Comparison of ENCODE assay signal across 11 cellular contexts in genomic region chr5:132815454-132815853, GRCh38. TPM values are rescaled to one million over a fixed set of nuclear protein-coding genes. Genes with fewer than 3 reads are reported as not detected.
DNase-seq lines count a peak whose midpoint lies in the region; ATAC-seq and FAIRE-seq lines count a peak whose summit lies in the region.
"Had no signal": no experiment of that assay in that cellular context is flagged by ENCODE, and none has a peak within 500 bp of the region (broad histone marks: within the 10 kb centered on the region; RNA-seq: fewer than 3 reads in every experiment).

No MANE protein-coding gene starts in this region.

- no peak overlapping the region for H3K27ac Mint-ChIP-seq in activated naive CD4-positive, alpha-beta T cell treated with anti-CD3 and anti-CD28 coated beads for 36 hours
- H3K27ac Mint-ChIP-seq in activated T-helper 2 cell treated with anti-CD3 and anti-CD28 coated beads, Interferon-gamma antibody, Interleukin-2, Interleukin-4, amounts not matched to agents 10 μg/mL and 5 μg/mL and 100 μg/mL, durations not matched to agents 14 hours and 24 hours and 36 hours = no peak overlapping the region

- H3K4me3 Mint-ChIP-seq in activated naive CD4-positive, alpha-beta T cell treated with anti-CD3 and anti-CD28 coated beads for 36 hours = peak overlapping the region; percentile 34
- H3K4me3 Mint-ChIP-seq in activated T-helper 2 cell treated with anti-CD3 and anti-CD28 coated beads, Interferon-gamma antibody, Interleukin-2, Interleukin-4, amounts not matched to agents 10 μg/mL and 5 μg/mL and 100 μg/mL, durations not matched to agents 14 hours and 24 hours and 36 hours (ENCODE audit: low read depth) = peak overlapping the region; percentile 49

- peaks cover 37% of the 10 kb centered on the region for H3K27me3 Mint-ChIP-seq in activated naive CD4-positive, alpha-beta T cell treated with anti-CD3 and anti-CD28 coated beads for 36 hours (ENCODE audit: low read depth)
- peaks cover 64% of the 10 kb centered on the region for H3K27me3 Mint-ChIP-seq in activated T-helper 2 cell treated with anti-CD3 and anti-CD28 coated beads, Interferon-gamma antibody, Interleukin-2, Interleukin-4, amounts not matched to agents 10 μg/mL and 5 μg/mL and 100 μg/mL, durations not matched to agents 14 hours and 24 hours and 36 hours (ENCODE audit: low read depth)

- no peak for DNase-seq in activated naive CD4-positive, alpha-beta T cell treated with anti-CD3 and anti-CD28 coated beads for 36 hours
- DNase-seq in activated naive CD4-positive, alpha-beta T cell treated with Interleukin-2 at 50 U/mL for 16 hours = no peak
- no peak for DNase-seq in activated T-helper 2 cell treated with anti-CD3 and anti-CD28 coated beads, Interferon-gamma antibody, Interleukin-2, Interleukin-4, amounts not matched to agents 10 μg/mL and 5 μg/mL and 100 μg/mL, durations not matched to agents 14 hours and 24 hours and 36 hours (ENCODE audit: low spot score)
- DNase-seq in frontal cortex (ENCODE audit: low spot score in 2 of 2) = no peak
- DNase-seq in NCI-H1105 treated with DMSO at 0.1 percent for 48 hours (lab: John Stamatoyannopoulos, UW) = no peak
- DNase-seq: uterus had no signal

- H3K27ac ChIP-seq in temporal lobe (ENCODE audit: low read depth, low read length) = peak overlapping the region; percentile 91
- H3K27ac ChIP-seq: uterus had no signal

- H3K9me3 Mint-ChIP-seq in activated naive CD4-positive, alpha-beta T cell treated with anti-CD3 and anti-CD28 coated beads for 36 hours = no peaks in the 10 kb centered on the region
- no peaks in the 10 kb centered on the region for H3K9me3 Mint-ChIP-seq in activated T-helper 2 cell treated with anti-CD3 and anti-CD28 coated beads, Interferon-gamma antibody, Interleukin-2, Interleukin-4, amounts not matched to agents 10 μg/mL and 5 μg/mL and 100 μg/mL, durations not matched to agents 14 hours and 24 hours and 36 hours

- H3K36me3 Mint-ChIP-seq in activated naive CD4-positive, alpha-beta T cell treated with anti-CD3 and anti-CD28 coated beads for 36 hours (ENCODE audit: low read depth) = no peaks in the 10 kb centered on the region
- no peaks in the 10 kb centered on the region for H3K36me3 Mint-ChIP-seq in activated T-helper 2 cell treated with anti-CD3 and anti-CD28 coated beads, Interferon-gamma antibody, Interleukin-2, Interleukin-4, amounts not matched to agents 10 μg/mL and 5 μg/mL and 100 μg/mL, durations not matched to agents 14 hours and 24 hours and 36 hours (ENCODE audit: low read depth)

- intact Hi-C loops in activated naive CD4-positive, alpha-beta T cell treated with anti-CD3 and anti-CD28 coated beads for 36 hours (cut with micrococcal nuclease) = no loop called here
- intact Hi-C loops in activated T-helper 2 cell treated with anti-CD3 and anti-CD28 coated beads, Interferon-gamma antibody, Interleukin-2, Interleukin-4, amounts not matched to agents 10 μg/mL and 5 μg/mL and 100 μg/mL, durations not matched to agents 14 hours and 24 hours and 36 hours (cut with micrococcal nuclease) = no loop called here

- FAIRE-seq in frontal cortex (lab: Jason Lieb, UNC) = peak; percentile 15

- ATAC-seq in GM21723 (IDR thresholded peaks at IDR 0.05; ENCODE audit: unreplicated experiment) (no peak), HG02571 (IDR thresholded peaks at IDR 0.05; ENCODE audit: unreplicated experiment) (no peak)
- ATAC-seq: esophagus mucosa, SK-N-SH treated with all-trans-retinoic acid at 6 μM for 48 hours had no signal

- H3K4me1 Mint-ChIP-seq in activated naive CD4-positive, alpha-beta T cell treated with anti-CD3 and anti-CD28 coated beads for 36 hours (ENCODE audit: low read depth) = peaks cover 20% of the 10 kb centered on the region
- H3K4me1 Mint-ChIP-seq in activated T-helper 2 cell treated with anti-CD3 and anti-CD28 coated beads, Interferon-gamma antibody, Interleukin-2, Interleukin-4, amounts not matched to agents 10 μg/mL and 5 μg/mL and 100 μg/mL, durations not matched to agents 14 hours and 24 hours and 36 hours (ENCODE audit: low read depth) = peaks cover 20% of the 10 kb centered on the region

- CTCF ChIA-PET in activated naive CD4-positive, alpha-beta T cell treated with anti-CD3 and anti-CD28 coated beads for 36 hours (lab: Charles Lee) = no interaction called here

RNA-seq across cellular contexts. Expression of gene SOWAHA, which starts 2.4 kb away (rescaled TPM):
- not detected for total RNA-seq in activated naive CD4-positive, alpha-beta T cell treated with anti-CD3 and anti-CD28 coated beads for 36 hours
- total RNA-seq in activated T-helper 2 cell treated with anti-CD3 and anti-CD28 coated beads, Interferon-gamma antibody, Interleukin-2, Interleukin-4, amounts not matched to agents 10 μg/mL and 5 μg/mL and 100 μg/mL, durations not matched to agents 14 hours and 24 hours and 36 hours = 0.28 and 0.32 TPM in 2 replicates
- total RNA-seq in frontal cortex (4.5 TPM), temporal lobe (4.7 TPM)

RNA-seq across cellular contexts. Expression of gene SHROOM1, which starts 15.0 kb away (rescaled TPM):
- total RNA-seq in activated naive CD4-positive, alpha-beta T cell treated with anti-CD3 and anti-CD28 coated beads for 36 hours = under 1 TPM; 0.21 to 0.64 TPM
- 7.7 and 9.3 TPM in 2 replicates for total RNA-seq in activated T-helper 2 cell treated with anti-CD3 and anti-CD28 coated beads, Interferon-gamma antibody, Interleukin-2, Interleukin-4, amounts not matched to agents 10 μg/mL and 5 μg/mL and 100 μg/mL, durations not matched to agents 14 hours and 24 hours and 36 hours
- total RNA-seq in frontal cortex (0.82 TPM), temporal lobe (2.2 TPM)

RNA-seq across cellular contexts. Expression of gene SEPTIN8, which starts 38.4 kb away (rescaled TPM):
- 10 to 100 TPM; 24.9 to 29.2 TPM for total RNA-seq in activated naive CD4-positive, alpha-beta T cell treated with anti-CD3 and anti-CD28 coated beads for 36 hours
- 34.9 and 35.9 TPM in 2 replicates for total RNA-seq in activated T-helper 2 cell treated with anti-CD3 and anti-CD28 coated beads, Interferon-gamma antibody, Interleukin-2, Interleukin-4, amounts not matched to agents 10 μg/mL and 5 μg/mL and 100 μg/mL, durations not matched to agents 14 hours and 24 hours and 36 hours
- 28.1 TPM for total RNA-seq in frontal cortex
- 27.3 TPM for total RNA-seq in temporal lobe

RNA-seq across cellular contexts. Expression of gene GDF9, which starts 50.8 kb away (rescaled TPM):
- total RNA-seq in activated naive CD4-positive, alpha-beta T cell treated with anti-CD3 and anti-CD28 coated beads for 36 hours = 1 to 10 TPM in 1 of 2 experiments, under 1 TPM in 1; 0.64 to 1.2 TPM
- total RNA-seq in activated T-helper 2 cell treated with anti-CD3 and anti-CD28 coated beads, Interferon-gamma antibody, Interleukin-2, Interleukin-4, amounts not matched to agents 10 μg/mL and 5 μg/mL and 100 μg/mL, durations not matched to agents 14 hours and 24 hours and 36 hours = 0.11 TPM in 1 of 2 replicates, not detected in the other
- total RNA-seq in frontal cortex = 1.2 TPM
- total RNA-seq in temporal lobe = 0.98 TPM

RNA-seq across cellular contexts. Expression of gene UQCRQ, which starts 51.0 kb away (rescaled TPM):
- total RNA-seq in activated naive CD4-positive, alpha-beta T cell treated with anti-CD3 and anti-CD28 coated beads for 36 hours = 100 to 1,000 TPM; 677 to 784 TPM
- 400 and 412 TPM in 2 replicates for total RNA-seq in activated T-helper 2 cell treated with anti-CD3 and anti-CD28 coated beads, Interferon-gamma antibody, Interleukin-2, Interleukin-4, amounts not matched to agents 10 μg/mL and 5 μg/mL and 100 μg/mL, durations not matched to agents 14 hours and 24 hours and 36 hours
- total RNA-seq in frontal cortex (75.8 TPM), temporal lobe (76.2 TPM)
